8 cellular contexts compared by ENCODE assay signal in the genomic region with DNA sequence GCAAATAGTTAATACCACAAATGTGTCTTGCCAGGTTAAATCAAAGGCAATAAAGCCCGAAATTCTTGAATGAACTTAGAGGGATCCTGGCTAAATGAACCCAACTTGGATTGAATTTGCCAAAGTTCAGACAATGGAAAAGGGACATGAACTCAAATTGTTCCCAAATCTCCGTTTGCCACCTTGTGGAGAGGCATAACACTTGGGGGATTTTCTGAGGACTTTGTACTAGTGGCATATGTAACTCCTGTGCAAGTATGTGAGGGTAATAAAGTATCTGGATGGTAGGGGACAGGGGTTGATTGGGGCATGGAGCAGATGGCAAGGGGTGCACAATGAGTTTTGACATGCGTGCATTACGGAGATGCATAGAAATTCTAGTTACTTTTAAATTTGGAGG. TPM values are rescaled to one million over a fixed set of nuclear protein-coding genes. Genes with fewer than 3 reads are reported as not detected.
DNase-seq lines count a peak whose midpoint lies in the region; ATAC-seq and TF ChIP-seq lines count a peak whose summit lies in the region.

No MANE protein-coding gene starts in this region.

- H3K36me3 ChIP-seq in suprapubic skin = no peaks in the 10 kb centered on the region

- H3K4me3 ChIP-seq in suprapubic skin = peak overlapping the region; percentile 66

- H3K36me3 Mint-ChIP-seq in activated CD4-positive, alpha-beta T cell treated with anti-CD3 and anti-CD28 coated beads for 36 hours (ENCODE audit: low read depth) = peaks cover 3% of the 10 kb centered on the region
- peaks cover 5 to 10% of the 10 kb centered on the region in 2 donors for H3K36me3 Mint-ChIP-seq in activated naive CD4-positive, alpha-beta T cell treated with anti-CD3 and anti-CD28 coated beads, Interleukin-2, amount 50 U/mL, for 72 hours
- H3K36me3 Mint-ChIP-seq in immature natural killer cell = peaks cover 0 to 3% (median 0%) of the 10 kb centered on the region in 3 donors

- H3K27ac Mint-ChIP-seq in activated CD4-positive, alpha-beta T cell treated with anti-CD3 and anti-CD28 coated beads for 36 hours = peak overlapping the region; percentile 98
- peak overlapping the region; percentile 95 to 98 for H3K27ac Mint-ChIP-seq in activated naive CD4-positive, alpha-beta T cell treated with anti-CD3 and anti-CD28 coated beads, Interleukin-2, amount 50 U/mL, for 72 hours
- peak overlapping the region; percentile 95 to 99 (median 98) for H3K27ac Mint-ChIP-seq in immature natural killer cell

- no peak for DNase-seq in activated CD4-positive, alpha-beta T cell treated with anti-CD3 and anti-CD28 coated beads for 36 hours
- DNase-seq in activated CD4-positive, alpha-beta T cell treated with anti-CD3 and anti-CD28 coated beads, Interleukin-2, amount 50 U/mL, for 1 hour = no peak
- no peak for DNase-seq in activated naive CD4-positive, alpha-beta T cell treated with anti-CD3 and anti-CD28 coated beads, Interleukin-2, amount 50 U/mL, for 72 hours (ENCODE audit: low spot score in 2 of 2)
- DNase-seq in immature natural killer cell (no peak), suprapubic skin (ENCODE audit: low spot score in 2 of 2) (no peak), NCI-H2107 (lab: John Stamatoyannopoulos, UW) (no peak), cerebellar nuclear complex (lab: John Stamatoyannopoulos, UW) (no peak)

- TF ChIP-seq POLR2A in suprapubic skin (IDR thresholded peaks at IDR 0.05) = no peak

- peaks cover 24% of the 10 kb centered on the region for H3K4me1 ChIP-seq in suprapubic skin

- CTCF ChIA-PET in activated CD4-positive, alpha-beta T cell treated with anti-CD3 and anti-CD28 coated beads for 36 hours (lab: Charles Lee) = interaction anchor here (1.2 to 3.6 kb wide), 3 partner anchors 14 to 934 kb away, joined by 3 to 16 read pairs (median 5); no protein-coding TSS in a partner anchor

- TF ChIP-seq EP300 in suprapubic skin (IDR thresholded peaks at IDR 0.05) = no peak

- intact Hi-C loops in activated CD4-positive, alpha-beta T cell treated with anti-CD3 and anti-CD28 coated beads for 36 hours (cut with DNase I, micrococcal nuclease) = loop anchor here (5.0 kb wide), 2 partner anchors 175 to 285 kb away; no protein-coding TSS in a partner anchor

- H3K9me3 ChIP-seq in suprapubic skin = no peaks in the 10 kb centered on the region

- peak overlapping the region; percentile 90 for H3K4me3 Mint-ChIP-seq in activated CD4-positive, alpha-beta T cell treated with anti-CD3 and anti-CD28 coated beads for 36 hours
- H3K4me3 Mint-ChIP-seq in immature natural killer cell = peak overlapping the region; percentile 96 to 100 (median 99)

- no peaks in the 10 kb centered on the region for H3K27me3 ChIP-seq in suprapubic skin

- 56% methylated on average over 4 of the region's 4 CpGs for WGBS in suprapubic skin

- no peak for ATAC-seq in activated CD4-positive, alpha-beta T cell treated with anti-CD3 and anti-CD28 coated beads for 36 hours
- no peak for ATAC-seq in activated naive CD4-positive, alpha-beta T cell treated with anti-CD3 and anti-CD28 coated beads, Interleukin-2, amount 50 U/mL, for 72 hours
- no peak for ATAC-seq in GM21825 (IDR thresholded peaks at IDR 0.05; ENCODE audit: unreplicated experiment)

- H3K4me1 Mint-ChIP-seq in activated CD4-positive, alpha-beta T cell treated with anti-CD3 and anti-CD28 coated beads for 36 hours = peaks cover 18% of the 10 kb centered on the region
- H3K4me1 Mint-ChIP-seq in immature natural killer cell = peaks cover 25 to 42% of the 10 kb centered on the region in 2 donors

- no peak for TF ChIP-seq CTCF in suprapubic skin (IDR thresholded peaks at IDR 0.05)

- H3K9me3 Mint-ChIP-seq in activated CD4-positive, alpha-beta T cell treated with anti-CD3 and anti-CD28 coated beads for 36 hours (ENCODE audit: low read depth) = no peaks in the 10 kb centered on the region
- H3K9me3 Mint-ChIP-seq in activated naive CD4-positive, alpha-beta T cell treated with anti-CD3 and anti-CD28 coated beads, Interleukin-2, amount 50 U/mL, for 72 hours = no peaks in the 10 kb centered on the region
- no peaks in the 10 kb centered on the region for H3K9me3 Mint-ChIP-seq in immature natural killer cell

- peak overlapping the region; percentile 88 for H3K27ac ChIP-seq in suprapubic skin

- H3K27me3 Mint-ChIP-seq in activated CD4-positive, alpha-beta T cell treated with anti-CD3 and anti-CD28 coated beads for 36 hours = peaks cover 3% of the 10 kb centered on the region
- peaks cover 11 to 21% (median 14%) of the 10 kb centered on the region in 3 donors for H3K27me3 Mint-ChIP-seq in immature natural killer cell (ENCODE audit: low read depth in 3 of 3)

- POLR2A ChIA-PET in activated CD4-positive, alpha-beta T cell treated with anti-CD3 and anti-CD28 coated beads for 36 hours (lab: Charles Lee) = no interaction called here

RNA-seq across cellular contexts. Expression of a gene that starts 1.3 kb away (rescaled TPM):
- 10 to 100 TPM; 14.8 to 17.0 TPM for total RNA-seq in activated CD4-positive, alpha-beta T cell treated with anti-CD3 and anti-CD28 coated beads for 36 hours
- total RNA-seq in activated naive CD4-positive, alpha-beta T cell treated with anti-CD3 and anti-CD28 coated beads, Interleukin-2, amount 50 U/mL, for 72 hours = 10 to 100 TPM; 19.7 to 22.4 TPM
- 10 to 100 TPM in 2 of 3 donors, 1 to 10 TPM in 1; 9.9 to 18.1 (median 16.3) TPM for polyA plus RNA-seq in immature natural killer cell
- total RNA-seq in suprapubic skin = 10 to 100 TPM; 23.3 to 26.9 (median 25.4) TPM
